In genomic region chr14:74476107-74476506, GRCh38 we compare ENCODE assay signal across 24 cellular contexts. TPM values are rescaled to one million over a fixed set of nuclear protein-coding genes. Genes with fewer than 3 reads are reported as not detected.
DNase-seq lines count a peak whose midpoint lies in the region; ATAC-seq and TF ChIP-seq lines count a peak whose summit lies in the region.
"Had no signal": no experiment of that assay in that cellular context is flagged by ENCODE, and none has a peak within 500 bp of the region (broad histone marks: within the 10 kb centered on the region; RNA-seq: fewer than 3 reads in every experiment).

No MANE protein-coding gene starts in this region.

- H4K8ac ChIP-seq in mesenchymal stem cell (ENCODE audit: low read length): no peak overlapping the region

- no peak overlapping the region for H3K4ac ChIP-seq in mesenchymal stem cell (ENCODE audit: low read depth in 1 of 2, low read length in 2 of 2)

- H3K4me3 ChIP-seq in mesenchymal stem cell (ENCODE audit: insufficient read depth in 1 of 2, low read depth in 1 of 2, low read length in 2 of 2) (no peak overlapping the region), thoracic aorta (no peak overlapping the region)
- H3K4me3 ChIP-seq: cardiac muscle cell, GM12878, prostate gland, SK-N-MC had no signal

- peak overlapping the region; percentile 68 for H3K9ac ChIP-seq in mesenchymal stem cell (ENCODE audit: low read length)

- H3K27me3 ChIP-seq in mesenchymal stem cell (ENCODE audit: control insufficient read depth in 1 of 2, insufficient read depth in 1 of 2, low read length in 2 of 2) (no peaks in the 10 kb centered on the region), thoracic aorta (replicated peaks; ENCODE audit: insufficient read depth) (no peaks in the 10 kb centered on the region)
- H3K27me3 ChIP-seq: cardiac muscle cell had no signal

- no peak overlapping the region for H4K91ac ChIP-seq in mesenchymal stem cell (ENCODE audit: low read length)

- H3K36me3 ChIP-seq in mesenchymal stem cell (ENCODE audit: control insufficient read depth in 1 of 2, insufficient read depth in 2 of 2, low read depth in 1 of 2, low read length in 2 of 2): peaks cover 29 to 47% of the 10 kb centered on the region in 2 experiments
- peaks cover 24% of the 10 kb centered on the region for H3K36me3 ChIP-seq in thoracic aorta
- H3K36me3 ChIP-seq: prostate gland had no signal

- POLR2A ChIA-PET in RWPE1 (lab: Yijun Ruan, JAX; ENCODE audit: low non-redundant PET): no interaction called here

- H3K4me1 ChIP-seq in mesenchymal stem cell (ENCODE audit: control insufficient read depth, insufficient read depth, low read depth, low read length) (peaks cover 6% of the 10 kb centered on the region), thoracic aorta (ENCODE audit: control insufficient read depth in 1 of 2, low read depth in 2 of 2) (peaks cover 0 to 30% of the 10 kb centered on the region in 2 donors)
- H3K4me1 ChIP-seq: prostate gland had no signal

- no peak for TF ChIP-seq CTCF in RWPE1 (conservative IDR thresholded peaks at IDR 0.05; ENCODE audit: low read depth)
- TF ChIP-seq CTCF in thoracic aorta (IDR thresholded peaks at IDR 0.05): no peak

- no peaks in the 10 kb centered on the region for H3K79me1 ChIP-seq in mesenchymal stem cell (replicated peaks; ENCODE audit: low read length, poor library complexity, severe bottlenecking)

- H3K9me3 ChIP-seq in mesenchymal stem cell (ENCODE audit: control insufficient read depth, low read length) (no peaks in the 10 kb centered on the region), thoracic aorta (no peaks in the 10 kb centered on the region)
- H3K9me3 ChIP-seq: prostate gland had no signal

- H2BK15ac ChIP-seq in mesenchymal stem cell (ENCODE audit: low read depth, poor library complexity, severe bottlenecking): no peak overlapping the region

- no peak overlapping the region for H3K23ac ChIP-seq in mesenchymal stem cell (ENCODE audit: low read length in 2 of 2)

- no peak overlapping the region for H2BK120ac ChIP-seq in mesenchymal stem cell (ENCODE audit: low read depth, low read length)

- H3K4me2 ChIP-seq in mesenchymal stem cell (ENCODE audit: low read length, poor library complexity, severe bottlenecking): no peak overlapping the region

- CTCF ChIA-PET in RWPE1 (lab: Yijun Ruan, JAX): no interaction called here

- no peak overlapping the region for H2BK12ac ChIP-seq in mesenchymal stem cell (ENCODE audit: low read length in 2 of 2)

- H3K27ac ChIP-seq in RWPE1 (peak overlapping the region; percentile 21; the same call in 1 of the 2 replicates), caudate nucleus (ENCODE audit: low read depth, low read length) (peak overlapping the region; percentile 63), mesenchymal stem cell (ENCODE audit: low read length, poor library complexity, severe bottlenecking) (no peak overlapping the region), thoracic aorta (peak overlapping the region; percentile 42 to 55)
- H3K27ac ChIP-seq: cardiac muscle cell, prostate gland, SK-N-MC had no signal

- no peak overlapping the region for H2AFZ ChIP-seq in mesenchymal stem cell (ENCODE audit: low read depth, low read length)

- ATAC-seq in thoracic aorta (ENCODE audit: insufficient number of reproducible peaks, low FRiP score, low read depth) (no peak), GM21825 (IDR thresholded peaks at IDR 0.05; ENCODE audit: unreplicated experiment) (no peak), GM21367 (IDR thresholded peaks at IDR 0.05; ENCODE audit: unreplicated experiment) (no peak)
- ATAC-seq: GM12878; stimulated activated memory B cell treated with anti-CD40 and anti-IgM and Interleukin-4, amounts not matched to agents 10 μg/mL and 1 μg/mL and 100 μg/mL, for 72 hours had no signal

- WGBS in mesenchymal stem cell: 99% methylated on average over 4 of the region's 4 CpGs

- H3K18ac ChIP-seq in mesenchymal stem cell (ENCODE audit: low read depth in 1 of 2, low read length in 2 of 2): no peak overlapping the region

- H2BK5ac ChIP-seq in mesenchymal stem cell (ENCODE audit: low read depth, low read length, poor library complexity, severe bottlenecking): no peak overlapping the region

- H3K14ac ChIP-seq in mesenchymal stem cell (ENCODE audit: low read length in 2 of 2): no peak overlapping the region

- DNase-seq in RWPE1 (ENCODE audit: low spot score): no peak
- peak in 1 of 61 donors; percentile 23 for DNase-seq in caudate nucleus (lab: John Stamatoyannopoulos, UW)
- no peak for DNase-seq in mesenchymal stem cell
- DNase-seq in thoracic aorta (ENCODE audit: low spot score): no peak
- DNase-seq in NCI-H1436 treated with DMSO at 0.1 percent for 48 hours (lab: John Stamatoyannopoulos, UW): no peak
- DNase-seq: activated B cell treated with CpG ODN at 0.5 μM for 24 hours; activated CD4-positive, alpha-beta T cell treated with anti-CD3 and anti-CD28 coated beads, Interleukin-2, amount 50 U/mL, for 48 hours; activated CD8-positive, alpha-beta memory T cell treated with anti-CD3 and anti-CD28 coated beads, Interleukin-2, amount 50 U/mL, for 48 hours; DMS79; NCI-H524 treated with DMSO at 0.1 percent for 48 hours; nephron progenitor cell; small intestine; stimulated activated CD4-positive, alpha-beta T cell treated with anti-CD3 and anti-CD28 coated beads, Interleukin-2, amount 100 ng/mL, for 24 hours had no signal

- H2AK5ac ChIP-seq in mesenchymal stem cell (ENCODE audit: low read length, severe bottlenecking): no peak overlapping the region

RNA-seq across cellular contexts. Expression of gene NPC2, which starts 17.0 kb away (rescaled TPM):
- 939 TPM for polyA plus RNA-seq in mesenchymal stem cell (2013, experiment 1 of 2)
- 965 TPM for polyA plus RNA-seq in mesenchymal stem cell (2013, experiment 2 of 2)
- 100 to 1,000 TPM; 406 to 455 TPM for total RNA-seq in thoracic aorta

RNA-seq across cellular contexts. Expression of gene ISCA2, which starts 17.5 kb away (rescaled TPM):
- polyA plus RNA-seq in mesenchymal stem cell (2013, experiment 1 of 2): 37.5 TPM
- 35.9 TPM for polyA plus RNA-seq in mesenchymal stem cell (2013, experiment 2 of 2)
- 10 to 100 TPM in 1 of 2 donors, 1 to 10 TPM in 1; 6.5 to 22.2 TPM for total RNA-seq in thoracic aorta

RNA-seq across cellular contexts. Expression of gene SYNDIG1L, which starts 50.1 kb away (rescaled TPM):
- 0.01 TPM for polyA plus RNA-seq in mesenchymal stem cell (2013, experiment 1 of 2)
- polyA plus RNA-seq in mesenchymal stem cell (2013, experiment 2 of 2): not detected
- total RNA-seq in thoracic aorta: 1 to 10 TPM in 1 of 2 donors, under 1 TPM in 1; 0.21 to 3.1 TPM
- total RNA-seq: activated B cell treated with CpG ODN at 0.5 μM for 24 hours, fibroblast of villous mesenchyme, GM12878, M059J, mononuclear cell had no signal
- polyA plus RNA-seq: cardiac muscle cell, liver had no signal
